In the genomic region with DNA sequence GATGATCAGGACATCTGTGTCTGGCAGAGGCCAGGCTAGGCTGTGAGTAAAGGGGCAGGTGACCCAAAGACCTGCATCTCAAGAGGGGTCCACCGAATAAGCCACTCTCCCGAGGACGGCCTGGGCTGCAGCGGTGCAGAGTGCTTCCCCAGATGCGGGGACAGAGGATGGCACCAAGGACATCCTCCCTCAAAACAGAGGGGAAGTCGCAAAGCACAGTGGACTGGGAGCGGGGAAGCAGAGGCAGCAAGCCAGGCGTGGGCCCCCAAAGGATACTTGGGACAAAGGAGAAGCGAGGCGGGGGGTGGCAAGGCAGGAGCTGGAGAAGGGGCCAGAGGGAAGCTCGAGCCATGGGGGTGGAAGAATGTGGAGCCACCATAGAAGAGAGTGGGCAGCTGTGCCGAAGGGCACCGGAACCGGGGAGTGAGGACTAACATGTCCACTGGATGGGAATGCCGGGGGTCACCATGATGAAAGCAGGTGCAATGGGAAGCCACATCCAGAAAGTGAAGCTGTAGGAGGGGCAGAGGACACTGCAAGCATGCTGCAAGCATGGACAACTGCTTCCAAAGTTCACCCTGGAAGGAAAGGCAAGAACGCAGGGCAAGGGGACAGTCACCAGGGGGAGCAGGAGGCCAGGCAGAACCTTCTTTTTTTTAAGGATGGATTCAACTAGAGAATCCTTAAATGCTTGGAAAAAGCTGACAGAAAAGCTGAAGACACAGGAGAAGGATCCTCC, we compare ENCODE assay signal across 9 cellular contexts.
DNase-seq lines count a peak whose midpoint lies in the region; ATAC-seq and TF ChIP-seq lines count a peak whose summit lies in the region.
"Had no signal": no experiment of that assay in that cellular context is flagged by ENCODE, and none has a peak within 500 bp of the region (broad histone marks: within the 10 kb centered on the region; RNA-seq: fewer than 3 reads in every experiment).

No MANE protein-coding gene starts in this region.

- H3K27ac ChIP-seq in CD4-positive, alpha-beta T cell (ENCODE audit: low read depth, low read length), result no peak overlapping the region
- no peak overlapping the region for H3K27ac ChIP-seq in left lung

- CTCF ChIA-PET in CD4-positive, alpha-beta T cell (lab: Charles Lee), result interaction anchor here (1.3 to 1.8 kb wide), 2 partner anchors 11 to 32 kb away, joined by 4 to 6 read pairs; no protein-coding TSS in a partner anchor

- peak overlapping the region; percentile 34 for H3K4me3 Mint-ChIP-seq in CD4-positive, alpha-beta T cell
- no peak overlapping the region for H3K4me3 Mint-ChIP-seq in HFFc6
- H3K4me3 Mint-ChIP-seq in mesothelial cell of epicardium, result no peak overlapping the region
- H3K4me3 Mint-ChIP-seq: dendritic cell treated with granulocyte-macrophage colony-stimulating factor and Interleukin-4, amounts not matched to agents 40 ng/mL and 50 ng/mL, for 4 days had no signal

- no peak for ATAC-seq in CD4-positive, alpha-beta T cell (ENCODE audit: poor library complexity)
- ATAC-seq in left lung (peak; percentile 42), GM21619 (IDR thresholded peaks at IDR 0.05; ENCODE audit: unreplicated experiment) (no peak), GM18909 (IDR thresholded peaks at IDR 0.05; ENCODE audit: poor library complexity, unreplicated experiment) (no peak)

- no peaks in the 10 kb centered on the region for H3K9me3 ChIP-seq in CD4-positive, alpha-beta T cell (ENCODE audit: control insufficient read depth, low read length)
- H3K9me3 ChIP-seq in left lung, result no peaks in the 10 kb centered on the region

- H3K4me3 ChIP-seq in left lung, result no peak overlapping the region

- intact Hi-C loops in CD4-positive, alpha-beta T cell (cut with DNase I, micrococcal nuclease), result no loop called here
- intact Hi-C loops in left lung (cut with DNase I), result no loop called here

- no peaks in the 10 kb centered on the region for H3K27me3 ChIP-seq in CD4-positive, alpha-beta T cell (ENCODE audit: control insufficient read depth, insufficient read depth, low read length)
- H3K27me3 ChIP-seq in left lung, result no peaks in the 10 kb centered on the region

- H3K36me3 ChIP-seq in left lung, result peaks cover 0 to 82% of the 10 kb centered on the region in 2 donors

- peaks cover 22% of the 10 kb centered on the region for H3K4me1 Mint-ChIP-seq in CD4-positive, alpha-beta T cell (ENCODE audit: low read depth)
- H3K4me1 Mint-ChIP-seq in HFFc6 (ENCODE audit: low read depth) (peaks cover 40% of the 10 kb centered on the region), mesothelial cell of epicardium (peaks cover 4% of the 10 kb centered on the region)

- POLR2A ChIA-PET in CD4-positive, alpha-beta T cell (lab: Charles Lee), result no interaction called here

- peak; percentile 20 for TF ChIP-seq CTCF in CD4-positive, alpha-beta T cell (IDR thresholded peaks at IDR 0.05)
- TF ChIP-seq CTCF in HFFc6 (IDR thresholded peaks at IDR 0.05) (peak; percentile 72), left lung (IDR thresholded peaks at IDR 0.05) (peak; percentile 23 to 34), mesothelial cell of epicardium (IDR thresholded peaks at IDR 0.05; ENCODE audit: unreplicated experiment) (no peak)

- H3K27ac Mint-ChIP-seq in CD4-positive, alpha-beta T cell, result no peak overlapping the region
- H3K27ac Mint-ChIP-seq in HFFc6 (peak overlapping the region; percentile 40), mesothelial cell of epicardium (no peak overlapping the region)
- H3K27ac Mint-ChIP-seq: dendritic cell treated with granulocyte-macrophage colony-stimulating factor and Interleukin-4, amounts not matched to agents 40 ng/mL and 50 ng/mL, for 4 days had no signal

- DNase-seq in CD4-positive, alpha-beta T cell, result no peak
- DNase-seq in HFFc6 (peak; percentile 28), amniotic epithelial cell (ENCODE audit: low read depth) (peak; percentile 18), left lung (peak in 1 of 2 donors; percentile 48), mesothelial cell of epicardium (ENCODE audit: low spot score in 2 of 2, unreplicated experiment in 2 of 2) (no peak), NK-92 (lab: John Stamatoyannopoulos, UW; ENCODE audit: unreplicated experiment) (no peak)

- no peaks in the 10 kb centered on the region for H3K4me1 ChIP-seq in left lung

- H3K9me3 Mint-ChIP-seq in CD4-positive, alpha-beta T cell, result no peaks in the 10 kb centered on the region
- no peaks in the 10 kb centered on the region for H3K9me3 Mint-ChIP-seq in HFFc6
- no peaks in the 10 kb centered on the region for H3K9me3 Mint-ChIP-seq in mesothelial cell of epicardium
- H3K9me3 Mint-ChIP-seq: dendritic cell treated with granulocyte-macrophage colony-stimulating factor and Interleukin-4, amounts not matched to agents 40 ng/mL and 50 ng/mL, for 4 days had no signal

- no peaks in the 10 kb centered on the region for H3K27me3 Mint-ChIP-seq in CD4-positive, alpha-beta T cell
- H3K27me3 Mint-ChIP-seq in HFFc6 (ENCODE audit: insufficient read depth) (peaks cover 37% of the 10 kb centered on the region), mesothelial cell of epicardium (ENCODE audit: low read depth) (no peaks in the 10 kb centered on the region)

- peaks cover 58% of the 10 kb centered on the region for H3K36me3 Mint-ChIP-seq in CD4-positive, alpha-beta T cell (ENCODE audit: low read depth)
- H3K36me3 Mint-ChIP-seq in HFFc6 (ENCODE audit: low read depth) (peaks cover 77% of the 10 kb centered on the region), mesothelial cell of epicardium (peaks cover 50% of the 10 kb centered on the region)

Comparison
In these comparisons a context has a peak if more than half of its experiments do, and no peak if none do; other contexts are left out.
1. DNase-seq: peak in HFFc6 (single experiment) and amniotic epithelial cell (single experiment); none in CD4-positive, alpha-beta T cell (0 of 10), mesothelial cell of epicardium (0 of 2) and NK-92 (single experiment).